8 cellular contexts compared by ENCODE assay signal in genomic region chr14:92726135-92726932, GRCh38. TPM values are rescaled to one million over a fixed set of nuclear protein-coding genes. Genes with fewer than 3 reads are reported as not detected.
DNase-seq lines count a peak whose midpoint lies in the region; ATAC-seq, FAIRE-seq and TF ChIP-seq lines count a peak whose summit lies in the region.

No MANE protein-coding gene starts in this region.

- peaks cover 2% of the 10 kb centered on the region for H3K9me3 Mint-ChIP-seq in astrocyte (ENCODE audit: unreplicated experiment)
- peaks cover 11% of the 10 kb centered on the region for H3K9me3 Mint-ChIP-seq in type B pancreatic cell

- H3K9ac ChIP-seq in astrocyte (ENCODE audit: low read length) (no peak overlapping the region), keratinocyte (ENCODE audit: control insufficient read depth, extremely low read depth, insufficient read depth, low read length) (no peak overlapping the region)

- H3K27me3 Mint-ChIP-seq in astrocyte (ENCODE audit: low read depth, unreplicated experiment) (no peaks in the 10 kb centered on the region), type B pancreatic cell (no peaks in the 10 kb centered on the region)

- H3K4me3 ChIP-seq in AG04450 (ENCODE audit: low read depth, low read length) (no peak overlapping the region), LNCaP clone FGC (ENCODE audit: low read depth, low read length) (no peak overlapping the region), astrocyte (ENCODE audit: insufficient read depth, low read depth, low read length) (no peak overlapping the region), keratinocyte (ENCODE audit: control insufficient read depth in 2 of 3, extremely low read depth in 1 of 3, insufficient read depth in 2 of 3, low read depth in 1 of 3, low read length in 3 of 3) (no peak overlapping the region)

- H3K36me3 Mint-ChIP-seq in astrocyte (ENCODE audit: low read depth, unreplicated experiment) (peaks cover 31% of the 10 kb centered on the region), type B pancreatic cell (peaks cover 38% of the 10 kb centered on the region)

- H3K4me1 Mint-ChIP-seq in astrocyte (ENCODE audit: low read depth, unreplicated experiment) (peaks cover 28% of the 10 kb centered on the region), type B pancreatic cell (ENCODE audit: unreplicated experiment) (peaks cover 13% of the 10 kb centered on the region)

- dilution Hi-C loops in keratinocyte (cut with MboI; ENCODE audit: extremely low pct_ligation_motif_present, low sequenced_read_pairs), result no loop called here

- DNase-seq in AG04450 (ENCODE audit: low read depth, low spot score) (peak; percentile 51), LNCaP clone FGC (ENCODE audit: low read depth) (peak; percentile 74), astrocyte (ENCODE audit: low read depth) (peak; percentile 89), keratinocyte (ENCODE audit: low read depth, low spot score) (no peak), type B pancreatic cell (ENCODE audit: extremely low spot score, unreplicated experiment) (no peak), dedifferentiated amniotic fluid mesenchymal stem cell (ENCODE audit: extremely low spot score) (no peak)
- DNase-seq in effector CD8-positive, alpha-beta T cell (lab: John Stamatoyannopoulos, UW), result no peak

- peaks cover 9% of the 10 kb centered on the region for H3K27me3 ChIP-seq in AG04450 (ENCODE audit: control insufficient read depth, insufficient read depth, low read length)
- H3K27me3 ChIP-seq in astrocyte (ENCODE audit: insufficient read depth, low read length), result peaks cover 8% of the 10 kb centered on the region
- no peaks in the 10 kb centered on the region for H3K27me3 ChIP-seq in keratinocyte (ENCODE audit: control insufficient read depth, extremely low read depth, insufficient read depth, low read length)

- H3K27ac ChIP-seq in AG04450 (ENCODE audit: low read depth, low read length) (no peak overlapping the region), astrocyte (ENCODE audit: low read depth, low read length) (no peak overlapping the region), keratinocyte (ENCODE audit: control insufficient read depth, insufficient read depth, low read length) (peak overlapping the region; percentile 22)

- no peak for FAIRE-seq in astrocyte (lab: Jason Lieb, UNC)
- no peak for FAIRE-seq in keratinocyte (lab: Jason Lieb, UNC)

- TF ChIP-seq CTCF in AG04450 (IDR thresholded peaks at IDR 0.05; ENCODE audit: low read depth, low read length), result no peak
- no peak for TF ChIP-seq CTCF in LNCaP clone FGC (IDR thresholded peaks at IDR 0.05; ENCODE audit: control insufficient read depth, extremely low read depth, insufficient read depth)
- TF ChIP-seq CTCF in astrocyte (IDR thresholded peaks at IDR 0.05; ENCODE audit: insufficient read depth, low read depth, low read length), result no peak
- TF ChIP-seq CTCF in keratinocyte (optimal IDR thresholded peaks at IDR 0.05 in 1 of 3, IDR thresholded peaks at IDR 0.05 in 1 of 3, conservative IDR thresholded peaks at IDR 0.05 in 1 of 3; ENCODE audit: extremely low read depth in 1 of 3, insufficient read depth in 2 of 3, low read length in 3 of 3), result no peak
- no peak for TF ChIP-seq CTCF in type B pancreatic cell (conservative IDR thresholded peaks at IDR 0.05)

- H3K4me3 Mint-ChIP-seq in astrocyte (ENCODE audit: unreplicated experiment), result peak overlapping the region; percentile 12
- H3K4me3 Mint-ChIP-seq in type B pancreatic cell, result no peak overlapping the region

- CTCF ChIA-PET in AG04450 (lab: Charles Lee), result interaction anchor here (0.6 to 2.4 kb wide), 3 partner anchors 12 to 40 kb away, joined by 5 to 16 read pairs (median 6); no protein-coding TSS in a partner anchor

- H3K4me2 ChIP-seq in astrocyte (ENCODE audit: low read length) (peak overlapping the region; percentile 63), keratinocyte (ENCODE audit: control insufficient read depth, extremely low read depth, insufficient read depth, low read depth, low read length) (no peak overlapping the region)

- H4K20me1 ChIP-seq in astrocyte (ENCODE audit: insufficient read depth, low read length), result peaks cover 34% of the 10 kb centered on the region
- H4K20me1 ChIP-seq in keratinocyte (ENCODE audit: control insufficient read depth, extremely low read depth, insufficient read depth, low read length), result no peaks in the 10 kb centered on the region

- no peak for ATAC-seq in GM19395 (IDR thresholded peaks at IDR 0.05; ENCODE audit: unreplicated experiment)

- POLR2A ChIA-PET in AG04450 (lab: Yijun Ruan, JAX), result interaction anchor here (0.7 to 1.4 kb wide), 2 partner anchors 22 to 32 kb away, joined by 7 to 9 read pairs; partner anchors contain the start of gene LGMN

- no peaks in the 10 kb centered on the region for H3K36me3 ChIP-seq in astrocyte (ENCODE audit: insufficient read depth, low read length)
- peaks cover 4% of the 10 kb centered on the region in 2 experiments for H3K36me3 ChIP-seq in keratinocyte (ENCODE audit: control insufficient read depth in 2 of 2, extremely low read depth in 1 of 2, insufficient read depth in 2 of 2, low read length in 2 of 2)

- H2AFZ ChIP-seq in astrocyte (ENCODE audit: low read depth, low read length) (no peak overlapping the region), keratinocyte (ENCODE audit: control insufficient read depth, low read length) (no peak overlapping the region)

- H3K4me1 ChIP-seq in astrocyte (ENCODE audit: insufficient read depth, low read length) (peaks cover 23% of the 10 kb centered on the region), keratinocyte (ENCODE audit: control insufficient read depth, extremely low read depth, insufficient read depth, low read length) (peaks cover 8% of the 10 kb centered on the region)

- peak overlapping the region; percentile 94 for H3K27ac Mint-ChIP-seq in astrocyte (ENCODE audit: unreplicated experiment)
- peak overlapping the region; percentile 81 for H3K27ac Mint-ChIP-seq in type B pancreatic cell

- H3K9me1 ChIP-seq in keratinocyte (ENCODE audit: control insufficient read depth, extremely low read depth, insufficient read depth, low read length), result no peaks in the 10 kb centered on the region

- H3K9me3 ChIP-seq in AG04450 (ENCODE audit: control insufficient read depth, insufficient read depth, low read length) (no peaks in the 10 kb centered on the region; the same call in 1 of the 2 replicates), astrocyte (ENCODE audit: insufficient read depth, low read depth, low read length) (peaks cover 2% of the 10 kb centered on the region), keratinocyte (ENCODE audit: control insufficient read depth, low read depth, low read length) (no peaks in the 10 kb centered on the region)

- no peaks in the 10 kb centered on the region for H3K79me2 ChIP-seq in astrocyte (ENCODE audit: insufficient read depth, low read length)
- no peaks in the 10 kb centered on the region for H3K79me2 ChIP-seq in keratinocyte (ENCODE audit: control insufficient read depth, insufficient read depth, low read length)

RNA-seq across cellular contexts. Expression of gene LGMN, which starts 22.1 kb away (rescaled TPM):
- 21.8 and 23.4 TPM in 2 replicates for polyA plus RNA-seq in AG04450 (2011; rRNA removed)
- polyA minus RNA-seq in AG04450 (2011; rRNA and poly(A)+ RNA removed), result 12.8 and 14.2 TPM in 2 replicates
- total RNA-seq in astrocyte, result 232 and 278 TPM in 2 replicates
- polyA plus RNA-seq in keratinocyte, result 61.0 to 80.7 TPM (median 65.5 TPM) in 3 replicates
- polyA plus RNA-seq in keratinocyte (2011; ENCODE audit: low read depth), result 29.5 TPM
- 35.6 and 41.4 TPM in 2 replicates for polyA plus RNA-seq in keratinocyte (2011; cell fraction: cytosol; rRNA removed)
- 133 and 165 TPM in 2 replicates for polyA plus RNA-seq in keratinocyte (2011; cell fraction: nucleus; rRNA removed)
- polyA plus RNA-seq in keratinocyte (2012; ENCODE audit: low replicate concordance), result 30.6 and 52.1 TPM in 2 replicates
- 44.6 to 49.5 TPM (median 45.4 TPM) in 3 replicates for polyA minus RNA-seq in keratinocyte
- 20.9 TPM for polyA minus RNA-seq in keratinocyte (2011; cell fraction: cytosol; rRNA and poly(A)+ RNA removed)
- 47.9 and 86.3 TPM in 2 replicates for polyA minus RNA-seq in keratinocyte (2011; cell fraction: nucleus; rRNA and poly(A)+ RNA removed)
- 71.2 and 80.3 TPM in 2 replicates for total RNA-seq in type B pancreatic cell (ENCODE audit: low replicate concordance)

Comparison
In these comparisons a context has a peak if more than half of its experiments do, and no peak if none do; other contexts are left out.
1. DNase-seq: peak in AG04450 (single experiment), LNCaP clone FGC (single experiment) and astrocyte (single experiment); none in keratinocyte (single experiment), type B pancreatic cell (single experiment), dedifferentiated amniotic fluid mesenchymal stem cell (single experiment) and effector CD8-positive, alpha-beta T cell (single experiment).